ENCODE assay signal across 8 cellular contexts in the genomic region with DNA sequence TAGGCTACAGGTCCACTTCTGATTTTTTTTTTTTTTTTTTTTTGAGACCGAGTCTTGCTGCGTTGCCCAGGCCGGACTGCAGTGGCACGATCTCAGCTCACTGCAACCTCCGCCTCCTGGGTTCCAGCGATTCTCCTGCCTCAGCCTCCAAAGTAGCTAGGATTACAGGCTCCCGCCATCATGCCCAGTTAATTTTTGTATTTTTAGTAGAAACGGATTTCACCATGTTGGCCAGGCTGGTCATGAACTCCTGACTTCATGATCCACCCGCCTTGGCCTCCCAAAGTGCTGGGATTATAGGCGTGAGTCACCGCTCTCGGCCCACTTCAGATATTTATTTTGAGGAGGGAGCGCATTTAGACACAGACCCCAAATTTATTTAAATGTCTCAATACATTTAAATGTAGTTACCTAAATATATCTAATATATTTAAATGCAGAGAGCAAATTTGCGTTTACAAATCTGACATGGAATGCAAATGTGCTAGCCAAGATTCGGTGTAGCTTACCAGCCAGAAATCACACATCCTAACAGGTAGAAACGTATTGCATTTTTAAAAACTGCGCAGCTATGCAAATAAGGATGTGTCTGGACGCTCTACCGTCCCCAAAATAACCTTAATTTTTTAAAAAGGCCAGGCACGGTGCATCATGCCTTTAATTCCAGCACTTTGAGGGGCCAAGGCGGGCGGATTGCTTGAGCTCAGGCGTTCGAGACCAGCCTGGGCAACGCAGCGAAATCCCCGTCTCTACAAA. TPM values are rescaled to one million over a fixed set of nuclear protein-coding genes. Genes with fewer than 3 reads are reported as not detected.
DNase-seq lines count a peak whose midpoint lies in the region; ATAC-seq, FAIRE-seq and TF ChIP-seq lines count a peak whose summit lies in the region.
"Not testable (repeated sequence)": the region's sequence is repeated elsewhere in the genome, so short reads cannot be mapped to it uniquely, and the experiment has no call there.

No MANE protein-coding gene starts in this region.

- H3K79me2 ChIP-seq in SK-N-SH (ENCODE audit: insufficient read depth): peaks cover 73% of the 10 kb centered on the region
- H3K79me2 ChIP-seq in endothelial cell of umbilical vein (ENCODE audit: control insufficient read depth, insufficient read depth, low read length): peaks cover 35% of the 10 kb centered on the region

- peak overlapping the region; percentile 95 for H3K9ac ChIP-seq in SK-N-SH
- peak overlapping the region; percentile 77 for H3K9ac ChIP-seq in endothelial cell of umbilical vein (replicated peaks; ENCODE audit: extremely low read depth, insufficient read depth, low read length)
- H3K9ac ChIP-seq in neuronal stem cell (ENCODE audit: low read depth, low read length, poor library complexity): not testable (repeated sequence)

- TF ChIP-seq CTCF in CD8-positive, alpha-beta T cell (IDR thresholded peaks at IDR 0.05); SK-N-SH (IDR thresholded peaks at IDR 0.05); endothelial cell of umbilical vein (IDR thresholded peaks at IDR 0.05; ENCODE audit: extremely low read depth in 1 of 2, insufficient read depth in 1 of 2, low read depth in 1 of 2, low read length in 2 of 2); testis (IDR thresholded peaks at IDR 0.05): not testable (repeated sequence)

- H2AFZ ChIP-seq in SK-N-SH (ENCODE audit: low read depth); endothelial cell of umbilical vein (ENCODE audit: low read depth, low read length): not testable (repeated sequence)
- H2AFZ ChIP-seq in neuronal stem cell (ENCODE audit: low read length): peak overlapping the region; percentile 97

- not testable (repeated sequence) for H4K20me1 ChIP-seq in SK-N-SH (ENCODE audit: insufficient read depth); endothelial cell of umbilical vein (replicated peaks; ENCODE audit: control insufficient read depth, extremely low read depth, insufficient read depth, low read length)

- H3K4me2 ChIP-seq in SK-N-SH (peak overlapping the region; percentile 95), endothelial cell of umbilical vein (ENCODE audit: insufficient read depth, low read length) (peak overlapping the region; percentile 75), neuronal stem cell (ENCODE audit: insufficient read depth, low read length, poor library complexity, severe bottlenecking) (peak overlapping the region; percentile 47)

- H3K9me3 ChIP-seq in CD8-positive, alpha-beta T cell (ENCODE audit: low read length); SK-N-SH; endothelial cell of umbilical vein (replicated peaks; ENCODE audit: control insufficient read depth, insufficient read depth, low read length); neuronal stem cell (replicated peaks in 1 of 2; ENCODE audit: control insufficient read depth in 2 of 2, insufficient read depth in 1 of 2, low read depth in 1 of 2, low read length in 2 of 2); testis: not testable (repeated sequence)

- H3K27ac Mint-ChIP-seq in CD8-positive, alpha-beta T cell; activated naive CD8-positive, alpha-beta T cell treated with anti-CD3 and anti-CD28 coated beads, Interleukin-2, amount 10 ng/mL, durations not matched to agents 7 days and 5 days: not testable (repeated sequence)
- H3K27ac Mint-ChIP-seq in IgD-negative memory B cell (peak overlapping the region in 2 of 3 donors; percentile 96 to 97), immature natural killer cell (peak overlapping the region in 3 of 6 donors; percentile 30 to 89 (median 83))

- not testable (repeated sequence) for DNase-seq in CD8-positive, alpha-beta T cell; SK-N-SH; activated naive CD8-positive, alpha-beta T cell treated with anti-CD3 and anti-CD28 coated beads, Interleukin-2, amount 10 ng/mL, durations not matched to agents 7 days and 5 days; endothelial cell of umbilical vein (ENCODE audit: low read depth, low spot score); immature natural killer cell; neuronal stem cell (ENCODE audit: low spot score); testis

- POLR2A ChIA-PET in CD8-positive, alpha-beta T cell (lab: Charles Lee): interaction anchor here (1.0 to 1.7 kb wide), 2 partner anchors 12 to 330 kb away, joined by 3 to 5 read pairs; no protein-coding TSS in a partner anchor
- POLR2A ChIA-PET in SK-N-SH (lab: Yijun Ruan, JAX): interaction anchor here (1.1 to 2.1 kb wide), 4 partner anchors 11 to 325 kb away, joined by 3 to 8 read pairs (median 3); no protein-coding TSS in a partner anchor
- POLR2A ChIA-PET in activated naive CD8-positive, alpha-beta T cell treated with anti-CD3 and anti-CD28 coated beads, Interleukin-2, amount 10 ng/mL, durations not matched to agents 7 days and 5 days (lab: Charles Lee): interaction anchor here (0.7 to 2.2 kb wide), 3 partner anchors 18 to 389 kb away, joined by 3 to 9 read pairs (median 3); no protein-coding TSS in a partner anchor
- POLR2A ChIA-PET in endothelial cell of umbilical vein (lab: Charles Lee): interaction anchor here (0.6 kb wide), 1 partner anchor 133 kb away, joined by 6 read pairs; no protein-coding TSS in a partner anchor

- TF ChIP-seq RAD21 in SK-N-SH (IDR thresholded peaks at IDR 0.05; ENCODE audit: low read length): not testable (repeated sequence)

- H4K8ac ChIP-seq in neuronal stem cell (ENCODE audit: low read depth, low read length): not testable (repeated sequence)

- H3K4me1 Mint-ChIP-seq in CD8-positive, alpha-beta T cell (ENCODE audit: low read depth): peaks cover 37% of the 10 kb centered on the region
- H3K4me1 Mint-ChIP-seq in IgD-negative memory B cell (peaks cover 18 to 31% (median 23%) of the 10 kb centered on the region in 3 donors), immature natural killer cell (peaks cover 19 to 36% of the 10 kb centered on the region in 2 donors)
- peaks cover 22% of the 10 kb centered on the region for H3K4me1 Mint-ChIP-seq in activated naive CD8-positive, alpha-beta T cell treated with anti-CD3 and anti-CD28 coated beads, Interleukin-2, amount 10 ng/mL, durations not matched to agents 7 days and 5 days

- not testable (repeated sequence) for FAIRE-seq in endothelial cell of umbilical vein (lab: Jason Lieb, UNC)

- H3F3A ChIP-seq in SK-N-SH (replicated peaks; ENCODE audit: insufficient read depth): not testable (repeated sequence)

- TF ChIP-seq POLR2A in endothelial cell of umbilical vein (IDR thresholded peaks at IDR 0.05; ENCODE audit: low read depth, low read length); testis (IDR thresholded peaks at IDR 0.05): not testable (repeated sequence)

- not testable (repeated sequence) for H2BK15ac ChIP-seq in neuronal stem cell (ENCODE audit: low read length)

- H3K36me3 ChIP-seq in CD8-positive, alpha-beta T cell (ENCODE audit: insufficient read depth, low read length); endothelial cell of umbilical vein (ENCODE audit: control insufficient read depth in 2 of 2, extremely low read depth in 1 of 2, insufficient read depth in 2 of 2, low read length in 2 of 2); testis (ENCODE audit: low read depth, missing control alignments): not testable (repeated sequence)
- H3K36me3 ChIP-seq in SK-N-SH (replicated peaks in 1 of 2; ENCODE audit: control insufficient read depth in 1 of 2, insufficient read depth in 2 of 2, low read length in 1 of 2) (peaks cover 11 to 42% of the 10 kb centered on the region in 2 experiments), neuronal stem cell (replicated peaks in 1 of 2; ENCODE audit: control insufficient read depth in 2 of 2, insufficient read depth in 2 of 2, low read length in 2 of 2) (peaks cover 2 to 51% of the 10 kb centered on the region in 2 donors)

- H3K79me1 ChIP-seq in neuronal stem cell (ENCODE audit: low read depth, low read length): not testable (repeated sequence)

- not testable (repeated sequence) for H3K18ac ChIP-seq in neuronal stem cell (ENCODE audit: low read length)

- H3K23ac ChIP-seq in neuronal stem cell (ENCODE audit: low read depth, low read length, poor library complexity): not testable (repeated sequence)

- H3K4me1 ChIP-seq in CD8-positive, alpha-beta T cell (ENCODE audit: insufficient read depth, low read length): peaks cover 18% of the 10 kb centered on the region
- not testable (repeated sequence) for H3K4me1 ChIP-seq in SK-N-SH (ENCODE audit: control insufficient read depth in 1 of 2, insufficient read depth in 2 of 2, low read depth in 1 of 2, low read length in 1 of 2); endothelial cell of umbilical vein (ENCODE audit: control insufficient read depth, extremely low read depth, insufficient read depth, low read length); neuronal stem cell (ENCODE audit: control insufficient read depth in 2 of 2, insufficient read depth in 1 of 2, low read depth in 1 of 2, low read length in 2 of 2); testis

- H3K4me3 ChIP-seq in CD8-positive, alpha-beta T cell (ENCODE audit: low read depth, low read length): peak overlapping the region; percentile 99
- peak overlapping the region; percentile 68 to 96 for H3K4me3 ChIP-seq in SK-N-SH (ENCODE audit: low read depth in 2 of 2, low read length in 1 of 2)
- peak overlapping the region; percentile 27 to 83 (median 71) for H3K4me3 ChIP-seq in endothelial cell of umbilical vein (replicated peaks in 1 of 3; ENCODE audit: insufficient read depth in 1 of 3, low read depth in 1 of 3, low read length in 3 of 3)
- H3K4me3 ChIP-seq in neuronal stem cell (ENCODE audit: low read length in 2 of 2): peak overlapping the region; percentile 74 to 95
- H3K4me3 ChIP-seq in testis: peak overlapping the region; percentile 66 to 72

- TF ChIP-seq EP300 in SK-N-SH (IDR thresholded peaks at IDR 0.05; ENCODE audit: borderline replicate concordance in 1 of 2, low read depth in 1 of 2, low read length in 1 of 2): not testable (repeated sequence)

- not testable (repeated sequence) for H4K91ac ChIP-seq in neuronal stem cell (ENCODE audit: low read depth, low read length, poor library complexity)

- H2BK120ac ChIP-seq in neuronal stem cell (ENCODE audit: low read depth, low read length): not testable (repeated sequence)

- not testable (repeated sequence) for H2BK5ac ChIP-seq in neuronal stem cell (ENCODE audit: low read length)

- not testable (repeated sequence) for H3K27me3 Mint-ChIP-seq in CD8-positive, alpha-beta T cell (ENCODE audit: low read depth); IgD-negative memory B cell; activated naive CD8-positive, alpha-beta T cell treated with anti-CD3 and anti-CD28 coated beads, Interleukin-2, amount 10 ng/mL, durations not matched to agents 7 days and 5 days; immature natural killer cell (ENCODE audit: low read depth in 3 of 3)

- not testable (repeated sequence) for H3K27ac ChIP-seq in CD8-positive, alpha-beta T cell (ENCODE audit: low read depth, low read length); endothelial cell of umbilical vein (ENCODE audit: insufficient read depth, low read depth, low read length); neuronal stem cell (replicated peaks; ENCODE audit: low read length)
- H3K27ac ChIP-seq in SK-N-SH (ENCODE audit: low read depth in 2 of 2, low read length in 1 of 2): peak overlapping the region; percentile 76 to 83
- H3K27ac ChIP-seq in testis: peak overlapping the region; percentile 87 to 92

- CTCF ChIA-PET in CD8-positive, alpha-beta T cell (lab: Charles Lee): interaction anchor here (0.7 to 2.5 kb wide), 6 partner anchors 9 to 316 kb away, joined by 3 to 17 read pairs (median 4); no protein-coding TSS in a partner anchor
- CTCF ChIA-PET in SK-N-SH (lab: Yijun Ruan, JAX): interaction anchor here (0.6 to 4.3 kb wide), 5 partner anchors 9 to 152 kb away, joined by 3 to 33 read pairs (median 4); no protein-coding TSS in a partner anchor
- CTCF ChIA-PET in endothelial cell of umbilical vein (lab: Charles Lee): interaction anchor here (1.0 to 4.0 kb wide), 3 partner anchors 11 to 98 kb away, joined by 3 to 29 read pairs (median 3); no protein-coding TSS in a partner anchor

- peaks cover 28% of the 10 kb centered on the region for H3K36me3 Mint-ChIP-seq in CD8-positive, alpha-beta T cell
- H3K36me3 Mint-ChIP-seq in IgD-negative memory B cell; activated naive CD8-positive, alpha-beta T cell treated with anti-CD3 and anti-CD28 coated beads, Interleukin-2, amount 10 ng/mL, durations not matched to agents 7 days and 5 days; immature natural killer cell: not testable (repeated sequence)

- intact Hi-C loops in CD8-positive, alpha-beta T cell (cut with DNase I, micrococcal nuclease): loop anchor here (1.0 to 10.0 kb wide), 4 partner anchors 22 to 427 kb away; no protein-coding TSS in a partner anchor
- intact Hi-C loops in endothelial cell of umbilical vein (cut with micrococcal nuclease); testis (cut with DNase I; ENCODE audit: low total_unique reads): not testable (repeated sequence)

- H3K4ac ChIP-seq in neuronal stem cell (ENCODE audit: low read length): not testable (repeated sequence)

- not testable (repeated sequence) for ATAC-seq in CD8-positive, alpha-beta T cell; activated naive CD8-positive, alpha-beta T cell treated with anti-CD3 and anti-CD28 coated beads, Interleukin-2, amount 10 ng/mL, durations not matched to agents 7 days and 5 days (ENCODE audit: low read depth)

- dilution Hi-C loops in endothelial cell of umbilical vein (cut with MboI; ENCODE audit: extremely low pct_ligation_motif_present, low sequenced_read_pairs): not testable (repeated sequence)

- peak overlapping the region; percentile 96 for H3K4me3 Mint-ChIP-seq in CD8-positive, alpha-beta T cell
- H3K4me3 Mint-ChIP-seq in IgD-negative memory B cell (peak overlapping the region in 3 of 4 donors; percentile 92 to 98 (median 98)), immature natural killer cell (peak overlapping the region; percentile 41 to 95 (median 92))
- peak overlapping the region; percentile 89 for H3K4me3 Mint-ChIP-seq in activated naive CD8-positive, alpha-beta T cell treated with anti-CD3 and anti-CD28 coated beads, Interleukin-2, amount 10 ng/mL, durations not matched to agents 7 days and 5 days

- H3K9me1 ChIP-seq in endothelial cell of umbilical vein (replicated peaks; ENCODE audit: control insufficient read depth, extremely low read depth, insufficient read depth, low read length): not testable (repeated sequence)

- not testable (repeated sequence) for BruUV-seq in endothelial cell of umbilical vein (replicated peaks; lab: Mats Ljungman, UMichigan)

- H2AK5ac ChIP-seq in neuronal stem cell (ENCODE audit: low read depth, low read length): not testable (repeated sequence)

- H3K9me3 Mint-ChIP-seq in CD8-positive, alpha-beta T cell; IgD-negative memory B cell; activated naive CD8-positive, alpha-beta T cell treated with anti-CD3 and anti-CD28 coated beads, Interleukin-2, amount 10 ng/mL, durations not matched to agents 7 days and 5 days; immature natural killer cell: not testable (repeated sequence)

- not testable (repeated sequence) for H3K9me2 ChIP-seq in SK-N-SH

- not testable (repeated sequence) for H3K27me3 ChIP-seq in CD8-positive, alpha-beta T cell (ENCODE audit: insufficient read depth, low read length); SK-N-SH (ENCODE audit: insufficient read depth); endothelial cell of umbilical vein (ENCODE audit: control insufficient read depth in 2 of 2, insufficient read depth in 2 of 2, low read length in 2 of 2); neuronal stem cell (ENCODE audit: control insufficient read depth in 3 of 3, insufficient read depth in 3 of 3, low read depth in 1 of 3, low read length in 3 of 3); testis

- not testable (repeated sequence) for H2BK12ac ChIP-seq in neuronal stem cell (ENCODE audit: low read length)

- H3K14ac ChIP-seq in neuronal stem cell (ENCODE audit: low read length): not testable (repeated sequence)

- 48% methylated on average over 27 of the region's 27 CpGs for WGBS in SK-N-SH (ENCODE audit: low lambda C conversion rate)
- WGBS in neuronal stem cell (ENCODE audit: extremely low coverage in 2 of 2, insufficient read length in 2 of 2, insufficient replicate concordance in 1 of 2), 2 donors: no CpG with 5 or more reads among the region's 27 CpGs
- 32 to 44% methylated on average over 27 of the region's 27 CpGs for WGBS in testis, 2 donors

RNA-seq across cellular contexts. Expression of a gene that starts 0.8 kb away (rescaled TPM):
- total RNA-seq in CD8-positive, alpha-beta T cell: 10 to 100 TPM in 1 of 2 experiments, 1 to 10 TPM in 1; 8.5 to 10.4 TPM
- polyA plus RNA-seq in IgD-negative memory B cell: 14.2 TPM
- polyA plus RNA-seq in SK-N-SH (2012; rRNA removed): 9.6 and 11.4 TPM in 2 replicates
- 11.2 and 12.0 TPM in 2 replicates for polyA plus RNA-seq in SK-N-SH (2012; cell fraction: cytosol; rRNA removed)
- 19.5 and 19.8 TPM in 2 replicates for polyA plus RNA-seq in SK-N-SH (2012; cell fraction: nucleus; rRNA removed)
- 10 to 100 TPM; 21.1 to 24.1 TPM for total RNA-seq in activated naive CD8-positive, alpha-beta T cell treated with anti-CD3 and anti-CD28 coated beads, Interleukin-2, amount 10 ng/mL, durations not matched to agents 7 days and 5 days
- total RNA-seq in endothelial cell of umbilical vein: 14.5 and 15.9 TPM in 2 replicates
- polyA plus RNA-seq in endothelial cell of umbilical vein: 3.8 and 5.2 TPM in 2 replicates
- 6.3 and 6.4 TPM in 2 replicates for polyA plus RNA-seq in endothelial cell of umbilical vein (2011; cell fraction: cytosol; rRNA removed)
- 9.7 and 9.9 TPM in 2 replicates for polyA plus RNA-seq in endothelial cell of umbilical vein (2011; cell fraction: nucleus; rRNA removed)
- 10.5 and 12.0 TPM in 2 replicates for polyA plus RNA-seq in endothelial cell of umbilical vein (2012)
- polyA minus RNA-seq in endothelial cell of umbilical vein: 10.9 and 13.1 TPM in 2 replicates
- 9.8 TPM for polyA minus RNA-seq in endothelial cell of umbilical vein (2011; cell fraction: cytosol; rRNA and poly(A)+ RNA removed)
- 7.1 TPM in 2 replicates for polyA minus RNA-seq in endothelial cell of umbilical vein (2011; cell fraction: nucleus; rRNA and poly(A)+ RNA removed)
- 10 to 100 TPM in 1 of 3 donors, 1 to 10 TPM in 2; 6.6 to 13.8 (median 9.6) TPM for polyA plus RNA-seq in immature natural killer cell
- polyA plus RNA-seq in neuronal stem cell (2013, experiment 1 of 2): 9.4 TPM
- polyA plus RNA-seq in neuronal stem cell (2013, experiment 2 of 2): 9.1 TPM
- total RNA-seq in testis: 10 to 100 TPM in 1 of 2 donors, 1 to 10 TPM in 1; 9.9 to 13.3 TPM
- polyA plus RNA-seq in testis (ENCODE audit: insufficient read depth, low read depth, low replicate concordance): 9.2 TPM

RNA-seq across cellular contexts. Expression of a gene that starts 1.1 kb away (rescaled TPM):
- 1 to 10 TPM; 5.2 to 6.9 TPM for total RNA-seq in CD8-positive, alpha-beta T cell
- polyA plus RNA-seq in IgD-negative memory B cell (25.9 TPM), SK-N-SH (2012; rRNA removed) (98.9 and 104 TPM in 2 replicates), endothelial cell of umbilical vein (59.4 and 67.7 TPM in 2 replicates), immature natural killer cell (10 to 100 TPM; 18.8 to 39.3 (median 36.7) TPM), testis (ENCODE audit: insufficient read depth, low read depth, low replicate concordance) (121 TPM)
- 92.3 and 94.5 TPM in 2 replicates for polyA plus RNA-seq in SK-N-SH (2012; cell fraction: cytosol; rRNA removed)
- 80.5 and 94.4 TPM in 2 replicates for polyA plus RNA-seq in SK-N-SH (2012; cell fraction: nucleus; rRNA removed)
- 10 to 100 TPM; 21.4 to 23.8 TPM for total RNA-seq in activated naive CD8-positive, alpha-beta T cell treated with anti-CD3 and anti-CD28 coated beads, Interleukin-2, amount 10 ng/mL, durations not matched to agents 7 days and 5 days
- total RNA-seq in endothelial cell of umbilical vein (44.6 and 45.6 TPM in 2 replicates), testis (10 to 100 TPM; 53.0 to 63.4 TPM)
- polyA plus RNA-seq in endothelial cell of umbilical vein (2011; cell fraction: cytosol; rRNA removed): 60.6 and 65.7 TPM in 2 replicates
- 32.1 and 33.3 TPM in 2 replicates for polyA plus RNA-seq in endothelial cell of umbilical vein (2011; cell fraction: nucleus; rRNA removed)
- polyA plus RNA-seq in endothelial cell of umbilical vein (2012): 33.1 and 36.4 TPM in 2 replicates
- 34.0 and 40.6 TPM in 2 replicates for polyA minus RNA-seq in endothelial cell of umbilical vein
- 85.4 TPM for polyA minus RNA-seq in endothelial cell of umbilical vein (2011; cell fraction: cytosol; rRNA and poly(A)+ RNA removed)
- 12.0 and 15.1 TPM in 2 replicates for polyA minus RNA-seq in endothelial cell of umbilical vein (2011; cell fraction: nucleus; rRNA and poly(A)+ RNA removed)
- 41.9 TPM for polyA plus RNA-seq in neuronal stem cell (2013, experiment 1 of 2)
- 41.1 TPM for polyA plus RNA-seq in neuronal stem cell (2013, experiment 2 of 2)

RNA-seq across cellular contexts. Expression of a gene that starts 23.2 kb away (rescaled TPM):
- total RNA-seq in CD8-positive, alpha-beta T cell: not detected
- 0.24 TPM for polyA plus RNA-seq in IgD-negative memory B cell
- polyA plus RNA-seq in SK-N-SH (2012; rRNA removed): 0.50 and 0.53 TPM in 2 replicates
- 0.28 and 0.46 TPM in 2 replicates for polyA plus RNA-seq in SK-N-SH (2012; cell fraction: cytosol; rRNA removed)
- polyA plus RNA-seq in SK-N-SH (2012; cell fraction: nucleus; rRNA removed): 1.2 and 1.3 TPM in 2 replicates
- total RNA-seq in activated naive CD8-positive, alpha-beta T cell treated with anti-CD3 and anti-CD28 coated beads, Interleukin-2, amount 10 ng/mL, durations not matched to agents 7 days and 5 days: not detected
- 0.35 and 0.53 TPM in 2 replicates for total RNA-seq in endothelial cell of umbilical vein
- 0.18 and 0.32 TPM in 2 replicates for polyA plus RNA-seq in endothelial cell of umbilical vein
- polyA plus RNA-seq in endothelial cell of umbilical vein (2011; cell fraction: cytosol; rRNA removed): 0.24 and 0.30 TPM in 2 replicates
- polyA plus RNA-seq in endothelial cell of umbilical vein (2011; cell fraction: nucleus; rRNA removed): 0.57 and 0.62 TPM in 2 replicates
- 0.60 and 1.1 TPM in 2 replicates for polyA plus RNA-seq in endothelial cell of umbilical vein (2012)
- 0.70 TPM in 1 of 2 replicates, not detected in the other for polyA minus RNA-seq in endothelial cell of umbilical vein
- polyA minus RNA-seq in endothelial cell of umbilical vein (2011; cell fraction: cytosol; rRNA and poly(A)+ RNA removed): not detected
- not detected in 2 replicates for polyA minus RNA-seq in endothelial cell of umbilical vein (2011; cell fraction: nucleus; rRNA and poly(A)+ RNA removed)
- under 1 TPM in 1 of 3 donors, not detected in 2; 0.38 TPM for polyA plus RNA-seq in immature natural killer cell
- polyA plus RNA-seq in neuronal stem cell (2013, experiment 1 of 2): 0.35 TPM
- 0.29 TPM for polyA plus RNA-seq in neuronal stem cell (2013, experiment 2 of 2)
- total RNA-seq in testis: 1 to 10 TPM; 6.8 to 8.4 TPM
- polyA plus RNA-seq in testis (ENCODE audit: insufficient read depth, low read depth, low replicate concordance): 17.3 TPM

RNA-seq across cellular contexts. Expression of a gene that starts 37.5 kb away (rescaled TPM):
- total RNA-seq in CD8-positive, alpha-beta T cell: under 1 TPM in 1 of 2 experiments, not detected in 1; 0.47 TPM
- polyA plus RNA-seq in IgD-negative memory B cell (not detected), SK-N-SH (2012; rRNA removed) (0.03 TPM in 1 of 2 replicates, not detected in the other), endothelial cell of umbilical vein (0.11 and 0.15 TPM in 2 replicates), immature natural killer cell (not detected), testis (ENCODE audit: insufficient read depth, low read depth, low replicate concordance) (54.7 TPM)
- 0.03 and 0.04 TPM in 2 replicates for polyA plus RNA-seq in SK-N-SH (2012; cell fraction: cytosol; rRNA removed)
- 0.04 and 0.23 TPM in 2 replicates for polyA plus RNA-seq in SK-N-SH (2012; cell fraction: nucleus; rRNA removed)
- total RNA-seq in activated naive CD8-positive, alpha-beta T cell treated with anti-CD3 and anti-CD28 coated beads, Interleukin-2, amount 10 ng/mL, durations not matched to agents 7 days and 5 days: under 1 TPM in 1 of 2 experiments, not detected in 1; 0.53 TPM
- total RNA-seq in endothelial cell of umbilical vein (0.18 and 0.29 TPM in 2 replicates), testis (10 to 100 TPM; 19.0 to 53.0 TPM)
- 0.08 TPM in 2 replicates for polyA plus RNA-seq in endothelial cell of umbilical vein (2011; cell fraction: cytosol; rRNA removed)
- polyA plus RNA-seq in endothelial cell of umbilical vein (2011; cell fraction: nucleus; rRNA removed): 0.61 and 0.97 TPM in 2 replicates
- 0.17 and 0.27 TPM in 2 replicates for polyA plus RNA-seq in endothelial cell of umbilical vein (2012)
- polyA minus RNA-seq in endothelial cell of umbilical vein: 0.15 and 0.19 TPM in 2 replicates
- polyA minus RNA-seq in endothelial cell of umbilical vein (2011; cell fraction: cytosol; rRNA and poly(A)+ RNA removed): not detected
- polyA minus RNA-seq in endothelial cell of umbilical vein (2011; cell fraction: nucleus; rRNA and poly(A)+ RNA removed): 0.19 TPM in 1 of 2 replicates, not detected in the other
- 0.08 TPM for polyA plus RNA-seq in neuronal stem cell (2013, experiment 1 of 2)
- 0.22 TPM for polyA plus RNA-seq in neuronal stem cell (2013, experiment 2 of 2)

RNA-seq across cellular contexts. Expression of a gene that starts 51.0 kb away (rescaled TPM):
- 10 to 100 TPM; 43.3 to 47.5 TPM for total RNA-seq in CD8-positive, alpha-beta T cell
- 128 TPM for polyA plus RNA-seq in IgD-negative memory B cell
- polyA plus RNA-seq in SK-N-SH (2012; rRNA removed): 96.2 and 120 TPM in 2 replicates
- 112 and 114 TPM in 2 replicates for polyA plus RNA-seq in SK-N-SH (2012; cell fraction: cytosol; rRNA removed)
- 106 and 122 TPM in 2 replicates for polyA plus RNA-seq in SK-N-SH (2012; cell fraction: nucleus; rRNA removed)
- total RNA-seq in activated naive CD8-positive, alpha-beta T cell treated with anti-CD3 and anti-CD28 coated beads, Interleukin-2, amount 10 ng/mL, durations not matched to agents 7 days and 5 days: 100 to 1,000 TPM in 1 of 2 experiments, 10 to 100 TPM in 1; 96.4 to 113 TPM
- 97.8 and 105 TPM in 2 replicates for total RNA-seq in endothelial cell of umbilical vein
- 35.6 and 58.1 TPM in 2 replicates for polyA plus RNA-seq in endothelial cell of umbilical vein
- 58.1 and 60.7 TPM in 2 replicates for polyA plus RNA-seq in endothelial cell of umbilical vein (2011; cell fraction: cytosol; rRNA removed)
- 68.1 and 88.1 TPM in 2 replicates for polyA plus RNA-seq in endothelial cell of umbilical vein (2011; cell fraction: nucleus; rRNA removed)
- polyA plus RNA-seq in endothelial cell of umbilical vein (2012): 51.5 and 54.5 TPM in 2 replicates
- polyA minus RNA-seq in endothelial cell of umbilical vein: 57.9 and 79.1 TPM in 2 replicates
- polyA minus RNA-seq in endothelial cell of umbilical vein (2011; cell fraction: cytosol; rRNA and poly(A)+ RNA removed): 76.4 TPM
- polyA minus RNA-seq in endothelial cell of umbilical vein (2011; cell fraction: nucleus; rRNA and poly(A)+ RNA removed): 36.2 and 36.9 TPM in 2 replicates
- 100 to 1,000 TPM in 1 of 3 donors, 10 to 100 TPM in 2; 98.4 to 133 (median 99.5) TPM for polyA plus RNA-seq in immature natural killer cell
- polyA plus RNA-seq in neuronal stem cell (2013, experiment 1 of 2): 64.7 TPM
- 66.3 TPM for polyA plus RNA-seq in neuronal stem cell (2013, experiment 2 of 2)
- total RNA-seq in testis: 100 to 1,000 TPM; 278 to 286 TPM
- 44.5 TPM for polyA plus RNA-seq in testis (ENCODE audit: insufficient read depth, low read depth, low replicate concordance)
